Comparison of ENCODE assay signal across 17 cellular contexts in the genomic region with DNA sequence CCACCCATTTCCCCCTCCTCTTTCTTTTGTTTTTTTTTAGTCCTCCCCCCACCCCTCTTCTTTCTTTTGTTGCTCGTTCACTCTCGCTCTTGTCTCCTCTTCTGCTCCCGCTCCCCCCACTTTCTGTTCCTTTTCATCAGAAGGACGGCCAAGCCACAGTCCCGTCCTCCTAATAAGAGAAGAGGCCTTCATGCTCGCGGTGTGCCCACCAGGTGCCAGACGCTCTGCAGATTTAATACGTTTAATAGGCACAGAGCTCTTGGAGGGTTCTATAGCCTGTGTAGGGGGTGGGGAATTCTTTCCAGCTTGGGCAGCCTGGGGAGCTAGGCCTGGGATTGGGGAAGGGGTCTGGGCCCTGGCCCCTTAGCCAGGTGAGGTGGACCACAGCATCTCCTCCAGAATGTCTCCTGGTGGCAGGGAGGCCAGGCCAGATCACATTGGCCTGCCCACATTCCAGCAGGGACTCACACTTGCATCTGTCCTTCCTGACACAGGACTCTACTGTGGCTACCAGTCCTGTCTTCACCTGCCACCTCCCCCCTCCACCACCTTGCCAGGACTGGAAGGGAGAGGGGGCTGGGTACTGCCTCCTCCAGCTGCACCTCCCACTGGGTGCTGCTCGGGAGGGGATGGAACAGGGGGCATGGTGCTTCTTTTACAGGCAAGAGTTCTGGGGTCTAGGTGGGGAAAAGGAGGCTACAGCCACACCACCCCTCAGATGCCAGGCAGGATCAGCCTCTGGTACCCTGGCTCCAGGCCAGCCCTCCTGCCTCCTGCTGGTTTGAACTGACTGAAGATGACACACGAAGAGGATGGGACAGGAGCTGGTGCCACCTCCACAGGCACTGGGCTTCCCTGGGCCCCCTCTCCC. TPM values are rescaled to one million over a fixed set of nuclear protein-coding genes. Genes with fewer than 3 reads are reported as not detected.
DNase-seq lines count a peak whose midpoint lies in the region; ATAC-seq and TF ChIP-seq lines count a peak whose summit lies in the region.
"Had no signal": no experiment of that assay in that cellular context is flagged by ENCODE, and none has a peak within 500 bp of the region (broad histone marks: within the 10 kb centered on the region; RNA-seq: fewer than 3 reads in every experiment).

No MANE protein-coding gene starts in this region.

- H4K20me1 ChIP-seq in smooth muscle cell (ENCODE audit: low read depth) = no peaks in the 10 kb centered on the region

- intact Hi-C loops in activated CD4-positive, alpha-beta T cell treated with anti-CD3 and anti-CD28 coated beads, Interleukin-2, amount 10 ng/mL, durations not matched to agents 24 days and 14 days (cut with micrococcal nuclease) = loop anchor here (5.0 kb wide), 1 partner anchor 1154 kb away; no protein-coding TSS in a partner anchor
- intact Hi-C loops in activated CD4-positive, alpha-beta T cell treated with anti-CD3 and anti-CD28 coated beads for 36 hours (cut with DNase I, micrococcal nuclease) = no loop called here

- no peak for DNase-seq in activated CD4-positive, alpha-beta T cell treated with anti-CD3 and anti-CD28 coated beads, Interleukin-2, amount 10 ng/mL, durations not matched to agents 24 days and 14 days
- no peak for DNase-seq in activated CD4-positive, alpha-beta T cell treated with anti-CD3 and anti-CD28 coated beads for 36 hours
- DNase-seq in ecto neural progenitor cell (ENCODE audit: low spot score) (peak; percentile 44), smooth muscle cell (lab: John Stamatoyannopoulos, UW; ENCODE audit: unreplicated experiment) (no peak), SW 1271 (lab: John Stamatoyannopoulos, UW) (no peak), DMS153 (lab: John Stamatoyannopoulos, UW) (no peak)
- DNase-seq: caudate nucleus, MG63 had no signal

- no peaks in the 10 kb centered on the region for H3K9me3 Mint-ChIP-seq in activated CD4-positive, alpha-beta T cell treated with anti-CD3 and anti-CD28 coated beads, Interleukin-2, amount 10 ng/mL, durations not matched to agents 24 days and 14 days
- no peaks in the 10 kb centered on the region for H3K9me3 Mint-ChIP-seq in activated CD4-positive, alpha-beta T cell treated with anti-CD3 and anti-CD28 coated beads for 36 hours (ENCODE audit: low read depth)
- no peaks in the 10 kb centered on the region for H3K9me3 Mint-ChIP-seq in IgD-negative memory B cell

- no peaks in the 10 kb centered on the region for H3K36me3 Mint-ChIP-seq in activated CD4-positive, alpha-beta T cell treated with anti-CD3 and anti-CD28 coated beads, Interleukin-2, amount 10 ng/mL, durations not matched to agents 24 days and 14 days (ENCODE audit: low read depth)
- H3K36me3 Mint-ChIP-seq in activated CD4-positive, alpha-beta T cell treated with anti-CD3 and anti-CD28 coated beads for 36 hours (ENCODE audit: low read depth) = no peaks in the 10 kb centered on the region
- H3K36me3 Mint-ChIP-seq in IgD-negative memory B cell = no peaks in the 10 kb centered on the region

- ATAC-seq in activated CD4-positive, alpha-beta T cell treated with anti-CD3 and anti-CD28 coated beads for 36 hours = no peak
- ATAC-seq in HG03565 (IDR thresholded peaks at IDR 0.05; ENCODE audit: unreplicated experiment) = no peak

- H2AFZ ChIP-seq in smooth muscle cell (ENCODE audit: low read depth) = no peak overlapping the region

- H3K4me3 ChIP-seq in smooth muscle cell = no peak overlapping the region
- H3K4me3 ChIP-seq: MG63, SJSA1 had no signal

- POLR2A ChIA-PET in activated CD4-positive, alpha-beta T cell treated with anti-CD3 and anti-CD28 coated beads for 36 hours (lab: Charles Lee) = no interaction called here

- H3K4me3 Mint-ChIP-seq in activated CD4-positive, alpha-beta T cell treated with anti-CD3 and anti-CD28 coated beads, Interleukin-2, amount 10 ng/mL, durations not matched to agents 24 days and 14 days = peak overlapping the region; percentile 30
- no peak overlapping the region for H3K4me3 Mint-ChIP-seq in activated CD4-positive, alpha-beta T cell treated with anti-CD3 and anti-CD28 coated beads for 36 hours
- peak overlapping the region in 3 of 4 donors; percentile 13 to 60 (median 48) for H3K4me3 Mint-ChIP-seq in IgD-negative memory B cell

- H3K36me3 ChIP-seq in smooth muscle cell (ENCODE audit: low read depth) = no peaks in the 10 kb centered on the region
- H3K36me3 ChIP-seq: MG63, SJSA1 had no signal

- H3K27ac ChIP-seq in smooth muscle cell (ENCODE audit: low read depth) = no peak overlapping the region
- H3K27ac ChIP-seq: SJSA1 had no signal

- H3K9me3 ChIP-seq in smooth muscle cell (replicated peaks; ENCODE audit: low read depth) = no peaks in the 10 kb centered on the region
- H3K9me3 ChIP-seq: MG63, SJSA1 had no signal

- peaks cover 56% of the 10 kb centered on the region for H3K27me3 Mint-ChIP-seq in activated CD4-positive, alpha-beta T cell treated with anti-CD3 and anti-CD28 coated beads, Interleukin-2, amount 10 ng/mL, durations not matched to agents 24 days and 14 days
- H3K27me3 Mint-ChIP-seq in activated CD4-positive, alpha-beta T cell treated with anti-CD3 and anti-CD28 coated beads for 36 hours = peaks cover 47% of the 10 kb centered on the region
- peaks cover 47% of the 10 kb centered on the region for H3K27me3 Mint-ChIP-seq in IgD-negative memory B cell

- H3K27me3 ChIP-seq in smooth muscle cell (ENCODE audit: low read depth) = peaks cover 57% of the 10 kb centered on the region
- H3K27me3 ChIP-seq: MG63 had no signal

- peaks cover 28% of the 10 kb centered on the region for H3K4me1 Mint-ChIP-seq in activated CD4-positive, alpha-beta T cell treated with anti-CD3 and anti-CD28 coated beads, Interleukin-2, amount 10 ng/mL, durations not matched to agents 24 days and 14 days
- H3K4me1 Mint-ChIP-seq in activated CD4-positive, alpha-beta T cell treated with anti-CD3 and anti-CD28 coated beads for 36 hours = peaks cover 26% of the 10 kb centered on the region
- H3K4me1 Mint-ChIP-seq in IgD-negative memory B cell = peaks cover 8 to 24% (median 15%) of the 10 kb centered on the region in 3 donors

- no peak overlapping the region for H3K27ac Mint-ChIP-seq in activated CD4-positive, alpha-beta T cell treated with anti-CD3 and anti-CD28 coated beads, Interleukin-2, amount 10 ng/mL, durations not matched to agents 24 days and 14 days
- no peak overlapping the region for H3K27ac Mint-ChIP-seq in activated CD4-positive, alpha-beta T cell treated with anti-CD3 and anti-CD28 coated beads for 36 hours
- no peak overlapping the region for H3K27ac Mint-ChIP-seq in IgD-negative memory B cell

- CTCF ChIA-PET in activated CD4-positive, alpha-beta T cell treated with anti-CD3 and anti-CD28 coated beads for 36 hours (lab: Charles Lee) = interaction anchor here (1.4 to 4.0 kb wide), 2 partner anchors 8 to 279 kb away, joined by 7 to 24 read pairs; no protein-coding TSS in a partner anchor

- H3F3A ChIP-seq in smooth muscle cell (ENCODE audit: low read depth) = peaks cover 5% of the 10 kb centered on the region

- WGBS in smooth muscle cell (ENCODE audit: low lambda C conversion rate) = 39% methylated on average over 8 of the region's 11 CpGs

- no peak overlapping the region for H3K9ac ChIP-seq in smooth muscle cell (ENCODE audit: low read depth)

- H3K4me2 ChIP-seq in smooth muscle cell = peak overlapping the region; percentile 14

- no peaks in the 10 kb centered on the region for H3K79me2 ChIP-seq in smooth muscle cell (ENCODE audit: low read depth)

- no peak for TF ChIP-seq CTCF in smooth muscle cell (IDR thresholded peaks at IDR 0.05; ENCODE audit: borderline replicate concordance, insufficient read depth, poor library complexity, severe bottlenecking)

- peaks cover 16% of the 10 kb centered on the region for H3K4me1 ChIP-seq in smooth muscle cell (ENCODE audit: low read depth)
- H3K4me1 ChIP-seq: SJSA1 had no signal

RNA-seq across cellular contexts. Expression of a gene that starts 6.1 kb away (rescaled TPM):
- total RNA-seq in activated CD4-positive, alpha-beta T cell treated with anti-CD3 and anti-CD28 coated beads, Interleukin-2, amount 10 ng/mL, durations not matched to agents 24 days and 14 days = 0.50 and 0.61 TPM in 2 replicates
- total RNA-seq in activated CD4-positive, alpha-beta T cell treated with anti-CD3 and anti-CD28 coated beads for 36 hours = 1 to 10 TPM; 1.8 to 1.9 TPM
- 0.33 TPM for polyA plus RNA-seq in IgD-negative memory B cell
- 3.2 and 6.1 TPM in 2 replicates for total RNA-seq in smooth muscle cell
- 6.1 and 11.5 TPM in 2 replicates for polyA plus RNA-seq in smooth muscle cell
- total RNA-seq: frontal cortex, HT-29, lower leg skin, renal cortical epithelial cell, SJSA1, urinary bladder had no signal
- polyA plus RNA-seq: neural cell, urinary bladder had no signal
